Comparison of ENCODE assay signal across 2 cellular contexts in the genomic region with DNA sequence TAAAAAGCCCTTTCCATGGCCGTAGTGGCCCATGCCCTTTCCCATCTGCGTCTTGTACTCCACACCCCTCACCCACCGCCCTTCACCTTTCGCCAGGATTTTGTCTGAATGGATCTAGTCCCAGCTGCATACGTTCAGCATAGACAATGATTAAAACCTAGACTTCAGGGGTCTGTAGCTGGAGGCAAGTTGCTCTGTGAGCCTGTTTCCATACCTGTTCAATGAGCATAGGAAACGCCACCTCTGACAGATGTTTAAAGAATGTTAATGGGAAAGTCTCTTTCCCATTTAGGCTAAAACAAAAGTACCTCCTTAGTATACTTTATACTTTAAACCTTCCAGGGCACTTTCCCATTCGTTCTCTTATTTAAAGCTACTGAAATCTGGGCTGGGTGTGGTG.
TF ChIP-seq lines count a peak whose summit lies in the region.

No MANE protein-coding gene starts in this region.

TF ChIP-seq in H1, 55 proteins besides CTCF, POLR2A, EP300 and RAD21 (continued from another document):
- TF ChIP-seq E2F6 (IDR thresholded peaks at IDR 0.05) (no peak), BACH1 (IDR thresholded peaks at IDR 0.05; ENCODE audit: low read length) (no peak), CTBP2 (IDR thresholded peaks at IDR 0.05; ENCODE audit: borderline replicate concordance, insufficient read depth, insufficient read length, low read length) (no peak)

TF ChIP-seq in SK-N-SH, 30 proteins besides CTCF, POLR2A, EP300 and RAD21 (continued from another document):
- TF ChIP-seq, protein P1, sequence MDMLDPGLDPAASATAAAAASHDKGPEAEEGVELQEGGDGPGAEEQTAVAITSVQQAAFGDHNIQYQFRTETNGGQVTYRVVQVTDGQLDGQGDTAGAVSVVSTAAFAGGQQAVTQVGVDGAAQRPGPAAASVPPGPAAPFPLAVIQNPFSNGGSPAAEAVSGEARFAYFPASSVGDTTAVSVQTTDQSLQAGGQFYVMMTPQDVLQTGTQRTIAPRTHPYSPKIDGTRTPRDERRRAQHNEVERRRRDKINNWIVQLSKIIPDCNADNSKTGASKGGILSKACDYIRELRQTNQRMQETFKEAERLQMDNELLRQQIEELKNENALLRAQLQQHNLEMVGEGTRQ (IDR thresholded peaks at IDR 0.05; ENCODE audit: borderline replicate concordance, low read depth, low read length) = no peak
- TF ChIP-seq TAF1 (IDR thresholded peaks at IDR 0.05; ENCODE audit: borderline replicate concordance, low read depth, low read length) = no peak
- TF ChIP-seq NFIC (IDR thresholded peaks at IDR 0.05; ENCODE audit: borderline replicate concordance) = no peak
- TF ChIP-seq, protein P2, sequence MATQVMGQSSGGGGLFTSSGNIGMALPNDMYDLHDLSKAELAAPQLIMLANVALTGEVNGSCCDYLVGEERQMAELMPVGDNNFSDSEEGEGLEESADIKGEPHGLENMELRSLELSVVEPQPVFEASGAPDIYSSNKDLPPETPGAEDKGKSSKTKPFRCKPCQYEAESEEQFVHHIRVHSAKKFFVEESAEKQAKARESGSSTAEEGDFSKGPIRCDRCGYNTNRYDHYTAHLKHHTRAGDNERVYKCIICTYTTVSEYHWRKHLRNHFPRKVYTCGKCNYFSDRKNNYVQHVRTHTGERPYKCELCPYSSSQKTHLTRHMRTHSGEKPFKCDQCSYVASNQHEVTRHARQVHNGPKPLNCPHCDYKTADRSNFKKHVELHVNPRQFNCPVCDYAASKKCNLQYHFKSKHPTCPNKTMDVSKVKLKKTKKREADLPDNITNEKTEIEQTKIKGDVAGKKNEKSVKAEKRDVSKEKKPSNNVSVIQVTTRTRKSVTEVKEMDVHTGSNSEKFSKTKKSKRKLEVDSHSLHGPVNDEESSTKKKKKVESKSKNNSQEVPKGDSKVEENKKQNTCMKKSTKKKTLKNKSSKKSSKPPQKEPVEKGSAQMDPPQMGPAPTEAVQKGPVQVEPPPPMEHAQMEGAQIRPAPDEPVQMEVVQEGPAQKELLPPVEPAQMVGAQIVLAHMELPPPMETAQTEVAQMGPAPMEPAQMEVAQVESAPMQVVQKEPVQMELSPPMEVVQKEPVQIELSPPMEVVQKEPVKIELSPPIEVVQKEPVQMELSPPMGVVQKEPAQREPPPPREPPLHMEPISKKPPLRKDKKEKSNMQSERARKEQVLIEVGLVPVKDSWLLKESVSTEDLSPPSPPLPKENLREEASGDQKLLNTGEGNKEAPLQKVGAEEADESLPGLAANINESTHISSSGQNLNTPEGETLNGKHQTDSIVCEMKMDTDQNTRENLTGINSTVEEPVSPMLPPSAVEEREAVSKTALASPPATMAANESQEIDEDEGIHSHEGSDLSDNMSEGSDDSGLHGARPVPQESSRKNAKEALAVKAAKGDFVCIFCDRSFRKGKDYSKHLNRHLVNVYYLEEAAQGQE (IDR thresholded peaks at IDR 0.05; ENCODE audit: low read depth, low read length) = no peak
- TF ChIP-seq FOSL2 (IDR thresholded peaks at IDR 0.05; ENCODE audit: borderline replicate concordance, low read depth) = no peak
- no peak for TF ChIP-seq ELF1 (IDR thresholded peaks at IDR 0.05)
- no peak for TF ChIP-seq POLR2AphosphoS5 (IDR thresholded peaks at IDR 0.05; ENCODE audit: low read depth, low read length)
- no peak for TF ChIP-seq FOXJ3 (CRISPR knock-in tag; IDR thresholded peaks at IDR 0.05)
- no peak for TF ChIP-seq YY1 (IDR thresholded peaks at IDR 0.05; ENCODE audit: low read depth)
- no peak for TF ChIP-seq JUND (IDR thresholded peaks at IDR 0.05)
- no peak for TF ChIP-seq CHD2 (IDR thresholded peaks at IDR 0.05; ENCODE audit: low read length, partially characterized antibody)
- TF ChIP-seq PBX3 (IDR thresholded peaks at IDR 0.05) = no peak
- TF ChIP-seq, protein P3, sequence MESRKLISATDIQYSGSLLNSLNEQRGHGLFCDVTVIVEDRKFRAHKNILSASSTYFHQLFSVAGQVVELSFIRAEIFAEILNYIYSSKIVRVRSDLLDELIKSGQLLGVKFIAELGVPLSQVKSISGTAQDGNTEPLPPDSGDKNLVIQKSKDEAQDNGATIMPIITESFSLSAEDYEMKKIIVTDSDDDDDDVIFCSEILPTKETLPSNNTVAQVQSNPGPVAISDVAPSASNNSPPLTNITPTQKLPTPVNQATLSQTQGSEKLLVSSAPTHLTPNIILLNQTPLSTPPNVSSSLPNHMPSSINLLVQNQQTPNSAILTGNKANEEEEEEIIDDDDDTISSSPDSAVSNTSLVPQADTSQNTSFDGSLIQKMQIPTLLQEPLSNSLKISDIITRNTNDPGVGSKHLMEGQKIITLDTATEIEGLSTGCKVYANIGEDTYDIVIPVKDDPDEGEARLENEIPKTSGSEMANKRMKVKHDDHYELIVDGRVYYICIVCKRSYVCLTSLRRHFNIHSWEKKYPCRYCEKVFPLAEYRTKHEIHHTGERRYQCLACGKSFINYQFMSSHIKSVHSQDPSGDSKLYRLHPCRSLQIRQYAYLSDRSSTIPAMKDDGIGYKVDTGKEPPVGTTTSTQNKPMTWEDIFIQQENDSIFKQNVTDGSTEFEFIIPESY (IDR thresholded peaks at IDR 0.05; ENCODE audit: borderline replicate concordance, low read depth) = no peak
- TF ChIP-seq RCOR1 (IDR thresholded peaks at IDR 0.05; ENCODE audit: low read length) = no peak
